17 cellular contexts compared by ENCODE assay signal in genomic region chr6:40042232-40042631, GRCh38.
DNase-seq lines count a peak whose midpoint lies in the region; ATAC-seq, FAIRE-seq and TF ChIP-seq lines count a peak whose summit lies in the region.
"Had no signal": no experiment of that assay in that cellular context is flagged by ENCODE, and none has a peak within 500 bp of the region (broad histone marks: within the 10 kb centered on the region; RNA-seq: fewer than 3 reads in every experiment).

No MANE protein-coding gene starts in this region.

- H3K9me1 ChIP-seq in keratinocyte (ENCODE audit: control insufficient read depth, extremely low read depth, insufficient read depth, low read length): no peaks in the 10 kb centered on the region

- DNase-seq in HT1080 (ENCODE audit: low read depth) (peak; percentile 10), MM.1S (peak; percentile 87), mammary epithelial cell (peak; percentile 95), keratinocyte (ENCODE audit: low read depth, low spot score) (no peak), NCI-H1930 (lab: John Stamatoyannopoulos, UW) (no peak), Ammon's horn (ENCODE audit: low spot score) (no peak)
- DNase-seq: EL, HCEC 1CT, MG63, NCI-H1417 treated with DMSO at 0.1 percent for 48 hours, NCI-H2081, NCI-H510A treated with DMSO at 0.1 percent for 48 hours, PC-9, SK-N-SH had no signal

- H4K20me1 ChIP-seq in MM.1S (ENCODE audit: insufficient read depth, low read length): no peaks in the 10 kb centered on the region
- no peaks in the 10 kb centered on the region for H4K20me1 ChIP-seq in mammary epithelial cell (ENCODE audit: insufficient read depth, low read length)
- H4K20me1 ChIP-seq in keratinocyte (ENCODE audit: control insufficient read depth, extremely low read depth, insufficient read depth, low read length): no peaks in the 10 kb centered on the region
- H4K20me1 ChIP-seq: BLaER1 had no signal

- CTCF ChIA-PET in mammary epithelial cell (lab: Charles Lee; ENCODE audit: low non-redundant PET): no interaction called here

- H3K27me3 ChIP-seq in MM.1S (replicated peaks; ENCODE audit: insufficient read depth, low read length) (no peaks in the 10 kb centered on the region), mammary epithelial cell (ENCODE audit: insufficient read depth, low read length) (no peaks in the 10 kb centered on the region), keratinocyte (ENCODE audit: control insufficient read depth, extremely low read depth, insufficient read depth, low read length) (no peaks in the 10 kb centered on the region)
- H3K27me3 ChIP-seq: BLaER1, MG63 had no signal

- H3K27ac ChIP-seq in MM.1S (ENCODE audit: low read length) (peak overlapping the region; percentile 66; the same call in 1 of the 2 replicates), mammary epithelial cell (ENCODE audit: insufficient read depth, low read depth, low read length) (no peak overlapping the region), keratinocyte (ENCODE audit: control insufficient read depth, insufficient read depth, low read length) (no peak overlapping the region)
- H3K27ac ChIP-seq: BLaER1, PC-9 had no signal

- intact Hi-C loops in mammary epithelial cell (cut with micrococcal nuclease): loop anchor here (2.0 kb wide), 1 partner anchor 33 kb away; no protein-coding TSS in a partner anchor

- H3K79me2 ChIP-seq in MM.1S (ENCODE audit: low read length): no peaks in the 10 kb centered on the region
- H3K79me2 ChIP-seq in mammary epithelial cell (ENCODE audit: insufficient read depth, low read length): no peaks in the 10 kb centered on the region
- H3K79me2 ChIP-seq in keratinocyte (ENCODE audit: control insufficient read depth, insufficient read depth, low read length): no peaks in the 10 kb centered on the region

- H3K4me3 ChIP-seq in MM.1S (ENCODE audit: low read length) (no peak overlapping the region), mammary epithelial cell (replicated peaks in 1 of 3; ENCODE audit: insufficient read depth in 1 of 3, low read depth in 2 of 3, low read length in 3 of 3) (no peak overlapping the region), keratinocyte (ENCODE audit: control insufficient read depth in 2 of 3, extremely low read depth in 1 of 3, insufficient read depth in 2 of 3, low read depth in 1 of 3, low read length in 3 of 3) (no peak overlapping the region)
- H3K4me3 ChIP-seq: BLaER1, MG63, PC-9 had no signal

- dilution Hi-C loops in mammary epithelial cell (cut with HindIII; ENCODE audit: low sequenced_read_pairs): no loop called here
- dilution Hi-C loops in keratinocyte (cut with MboI; ENCODE audit: extremely low pct_ligation_motif_present, low sequenced_read_pairs): no loop called here

- H3K36me3 ChIP-seq in MM.1S (replicated peaks; ENCODE audit: insufficient read depth, low read length) (no peaks in the 10 kb centered on the region), mammary epithelial cell (ENCODE audit: insufficient read depth, low read length) (no peaks in the 10 kb centered on the region), keratinocyte (ENCODE audit: control insufficient read depth in 2 of 2, extremely low read depth in 1 of 2, insufficient read depth in 2 of 2, low read length in 2 of 2) (no peaks in the 10 kb centered on the region)
- H3K36me3 ChIP-seq: BLaER1, MG63 had no signal

- H3K9me3 ChIP-seq in MM.1S (replicated peaks; ENCODE audit: insufficient read depth, low read length) (no peaks in the 10 kb centered on the region), mammary epithelial cell (replicated peaks; ENCODE audit: insufficient read depth, low read length) (no peaks in the 10 kb centered on the region), keratinocyte (ENCODE audit: control insufficient read depth, low read depth, low read length) (no peaks in the 10 kb centered on the region)
- H3K9me3 ChIP-seq: MG63, SK-N-SH had no signal

- H3F3A ChIP-seq in MM.1S (ENCODE audit: insufficient read depth, low read length): peaks cover 15% of the 10 kb centered on the region

- H3K4me2 ChIP-seq in MM.1S (ENCODE audit: low read depth, low read length): peak overlapping the region; percentile 37; the same call in 1 of the 2 replicates
- H3K4me2 ChIP-seq in mammary epithelial cell (ENCODE audit: insufficient read depth, low read depth, low read length): peak overlapping the region; percentile 38
- peak overlapping the region; percentile 20 for H3K4me2 ChIP-seq in keratinocyte (ENCODE audit: control insufficient read depth, extremely low read depth, insufficient read depth, low read depth, low read length)
- H3K4me2 ChIP-seq: BLaER1, PC-9, SK-N-SH had no signal

- ATAC-seq in HG02973 (IDR thresholded peaks at IDR 0.05; ENCODE audit: unreplicated experiment): no peak

- H3K9ac ChIP-seq in MM.1S (ENCODE audit: low read length) (no peak overlapping the region), mammary epithelial cell (ENCODE audit: insufficient read depth, low read length) (no peak overlapping the region), keratinocyte (ENCODE audit: control insufficient read depth, extremely low read depth, insufficient read depth, low read length) (no peak overlapping the region)
- H3K9ac ChIP-seq: BLaER1, SK-N-SH had no signal

- peaks cover 29% of the 10 kb centered on the region for H3K4me1 ChIP-seq in MM.1S (ENCODE audit: low read length)
- peaks cover 38% of the 10 kb centered on the region for H3K4me1 ChIP-seq in mammary epithelial cell (ENCODE audit: insufficient read depth, low read length)
- peaks cover 12% of the 10 kb centered on the region for H3K4me1 ChIP-seq in keratinocyte (ENCODE audit: control insufficient read depth, extremely low read depth, insufficient read depth, low read length)
- H3K4me1 ChIP-seq: BLaER1 had no signal

- TF ChIP-seq CTCF in MM.1S (IDR thresholded peaks at IDR 0.05; ENCODE audit: low read length) (no peak), mammary epithelial cell (conservative IDR thresholded peaks at IDR 0.05 in 1 of 2, IDR thresholded peaks at IDR 0.05 in 1 of 2; ENCODE audit: extremely low read depth in 1 of 2, insufficient read depth in 1 of 2, low read depth in 1 of 2, low read length in 2 of 2) (no peak), keratinocyte (optimal IDR thresholded peaks at IDR 0.05 in 1 of 3, IDR thresholded peaks at IDR 0.05 in 1 of 3, conservative IDR thresholded peaks at IDR 0.05 in 1 of 3; ENCODE audit: extremely low read depth in 1 of 3, insufficient read depth in 2 of 3, low read length in 3 of 3) (no peak)

- H3K9me2 ChIP-seq in MM.1S (replicated peaks; ENCODE audit: insufficient read depth, low read length): no peaks in the 10 kb centered on the region
- H3K9me2 ChIP-seq: SK-N-SH had no signal

- FAIRE-seq in keratinocyte (lab: Jason Lieb, UNC): peak; percentile 89
- FAIRE-seq: GM18507 had no signal

- in situ Hi-C loops in mammary epithelial cell (cut with MboI; ENCODE audit: low sequenced_read_pairs in 2 of 2): no loop called here

- H2AFZ ChIP-seq in MM.1S (ENCODE audit: low read length) (peak overlapping the region; percentile 5; the same call in 1 of the 2 replicates), mammary epithelial cell (ENCODE audit: low read depth, low read length) (peak overlapping the region; percentile 29), keratinocyte (ENCODE audit: control insufficient read depth, low read length) (no peak overlapping the region)
- H2AFZ ChIP-seq: PC-9 had no signal

- no TSS peak for BruUV-seq in mammary epithelial cell (replicated peaks; lab: Mats Ljungman, UMichigan)

Comparison
In these comparisons a context has a peak if more than half of its experiments do, and no peak if none do; other contexts are left out.
1. DNase-seq: peak in HT1080 (single experiment), MM.1S (single experiment) and mammary epithelial cell (single experiment); none in keratinocyte (single experiment), NCI-H1930 (0 of 2) and Ammon's horn (single experiment).
2. Peak in every context shown above with its lines, with median percentiles within 50 percentile points of each other: H3K4me2 ChIP-seq.